Comparison of ENCODE assay signal across 15 cellular contexts in genomic region chr2:7180641-7181370, GRCh38.
A peak's percentile ranks its signal among the peaks of the same experiment; 100 is the strongest.
DNase-seq lines count a peak whose midpoint lies in the region; ATAC-seq, FAIRE-seq and TF ChIP-seq lines count a peak whose summit lies in the region.
"Had no signal": no experiment of that assay in that cellular context is flagged by ENCODE, and none has a peak within 500 bp of the region (broad histone marks: within the 10 kb centered on the region; RNA-seq: fewer than 3 reads in every experiment).

No MANE protein-coding gene starts in this region.

- no peak overlapping the region for H3K4me3 ChIP-seq in astrocyte (ENCODE audit: insufficient read depth, low read depth, low read length)
- H3K4me3 ChIP-seq: sigmoid colon had no signal

- peak overlapping the region; percentile 31 for H3K27ac ChIP-seq in astrocyte (ENCODE audit: low read depth, low read length)
- H3K27ac ChIP-seq: sigmoid colon had no signal

- H2AFZ ChIP-seq in astrocyte (ENCODE audit: low read depth, low read length): peak overlapping the region; percentile 9

- no peaks in the 10 kb centered on the region for H4K20me1 ChIP-seq in astrocyte (ENCODE audit: insufficient read depth, low read length)

- no peaks in the 10 kb centered on the region for H3K9me3 ChIP-seq in astrocyte (ENCODE audit: insufficient read depth, low read depth, low read length)
- H3K9me3 ChIP-seq: sigmoid colon had no signal

- no peaks in the 10 kb centered on the region for H3K79me2 ChIP-seq in astrocyte (ENCODE audit: insufficient read depth, low read length)

- H3K27ac Mint-ChIP-seq in astrocyte (ENCODE audit: unreplicated experiment) (peak overlapping the region; percentile 31), type B pancreatic cell (peak overlapping the region; percentile 66)
- H3K27ac Mint-ChIP-seq: activated naive CD4-positive, alpha-beta T cell treated with anti-CD3 and anti-CD28 coated beads for 36 hours; CD8-positive, alpha-beta T cell; naive thymus-derived CD4-positive, alpha-beta T cell had no signal

- no peaks in the 10 kb centered on the region for H3K9me3 Mint-ChIP-seq in astrocyte (ENCODE audit: unreplicated experiment)
- H3K9me3 Mint-ChIP-seq in type B pancreatic cell: no peaks in the 10 kb centered on the region
- H3K9me3 Mint-ChIP-seq: activated naive CD4-positive, alpha-beta T cell treated with anti-CD3 and anti-CD28 coated beads for 36 hours; CD8-positive, alpha-beta T cell had no signal

- no peak overlapping the region for H3K4me3 Mint-ChIP-seq in astrocyte (ENCODE audit: unreplicated experiment)
- no peak overlapping the region for H3K4me3 Mint-ChIP-seq in type B pancreatic cell
- H3K4me3 Mint-ChIP-seq: activated naive CD4-positive, alpha-beta T cell treated with anti-CD3 and anti-CD28 coated beads for 36 hours; CD8-positive, alpha-beta T cell; naive thymus-derived CD4-positive, alpha-beta T cell had no signal

- H3K36me3 ChIP-seq in astrocyte (ENCODE audit: insufficient read depth, low read length): no peaks in the 10 kb centered on the region
- H3K36me3 ChIP-seq: sigmoid colon had no signal

- no peaks in the 10 kb centered on the region for H3K36me3 Mint-ChIP-seq in astrocyte (ENCODE audit: low read depth, unreplicated experiment)
- H3K36me3 Mint-ChIP-seq in type B pancreatic cell: no peaks in the 10 kb centered on the region
- H3K36me3 Mint-ChIP-seq: CD8-positive, alpha-beta T cell had no signal

- FAIRE-seq in astrocyte (lab: Jason Lieb, UNC): no peak
- FAIRE-seq: kidney had no signal

- H3K4me1 ChIP-seq in astrocyte (ENCODE audit: insufficient read depth, low read length): peaks cover 9% of the 10 kb centered on the region

- no peaks in the 10 kb centered on the region for H3K27me3 ChIP-seq in astrocyte (ENCODE audit: insufficient read depth, low read length)
- H3K27me3 ChIP-seq: sigmoid colon had no signal

- no peak for ATAC-seq in HG03196 (IDR thresholded peaks at IDR 0.05; ENCODE audit: unreplicated experiment)
- ATAC-seq in GM21515 (IDR thresholded peaks at IDR 0.05; ENCODE audit: unreplicated experiment): no peak
- ATAC-seq: CD8-positive, alpha-beta T cell; naive thymus-derived CD4-positive, alpha-beta T cell had no signal

- TF ChIP-seq CTCF in astrocyte (IDR thresholded peaks at IDR 0.05; ENCODE audit: insufficient read depth, low read depth, low read length) (no peak), type B pancreatic cell (conservative IDR thresholded peaks at IDR 0.05) (no peak)

- no peaks in the 10 kb centered on the region for H3K27me3 Mint-ChIP-seq in astrocyte (ENCODE audit: low read depth, unreplicated experiment)
- H3K27me3 Mint-ChIP-seq in type B pancreatic cell: no peaks in the 10 kb centered on the region
- H3K27me3 Mint-ChIP-seq: naive thymus-derived CD4-positive, alpha-beta T cell had no signal

- no peak overlapping the region for H3K9ac ChIP-seq in astrocyte (ENCODE audit: low read length)

- DNase-seq in M059J (ENCODE audit: low read depth) (peak; percentile 64), astrocyte (ENCODE audit: low read depth) (peak; percentile 78), globus pallidus (ENCODE audit: low spot score) (peak; percentile 8), type B pancreatic cell (ENCODE audit: extremely low spot score, unreplicated experiment) (no peak)
- no peak for DNase-seq in activated CD4-positive, CD25-positive, alpha-beta regulatory T cell treated with anti-CD3 and anti-CD28 coated beads, Interleukin-2, amount 50 U/mL, for 72 hours
- DNase-seq: activated CD8-positive, alpha-beta memory T cell treated with anti-CD3 and anti-CD28 coated beads for 24 hours; activated naive CD4-positive, alpha-beta T cell treated with anti-CD3 and anti-CD28 coated beads for 36 hours; CD8-positive, alpha-beta T cell; cerebellar nuclear complex; kidney; naive thymus-derived CD4-positive, alpha-beta T cell; NCI-H1105 treated with DMSO at 0.1 percent for 48 hours; sigmoid colon had no signal

- peaks cover 16% of the 10 kb centered on the region for H3K4me1 Mint-ChIP-seq in astrocyte (ENCODE audit: low read depth, unreplicated experiment)
- peaks cover 13% of the 10 kb centered on the region for H3K4me1 Mint-ChIP-seq in type B pancreatic cell (ENCODE audit: unreplicated experiment)
- H3K4me1 Mint-ChIP-seq: naive thymus-derived CD4-positive, alpha-beta T cell had no signal

- peak overlapping the region; percentile 63 for H3K4me2 ChIP-seq in astrocyte (ENCODE audit: low read length)

Comparison
In these comparisons a context has a peak if more than half of its experiments do, and no peak if none do; other contexts are left out.
1. DNase-seq: peak in M059J (single experiment), astrocyte (single experiment) and globus pallidus (single experiment); none in type B pancreatic cell (single experiment) and activated CD4-positive, CD25-positive, alpha-beta regulatory T cell treated with anti-CD3 and anti-CD28 coated beads, Interleukin-2, amount 50 U/mL, for 72 hours (single experiment).